ENCODE assay signal across 1 cellular context in genomic region chr1:161225178-161225533, GRCh38.
TF ChIP-seq lines count a peak whose summit lies in the region.

No MANE protein-coding gene starts in this region.

TF ChIP-seq in endothelial cell of umbilical vein, 7 proteins besides CTCF, POLR2A, EP300 and RAD21:
- TF ChIP-seq FOS (IDR thresholded peaks at IDR 0.05; ENCODE audit: borderline replicate concordance, insufficient read depth, low read length): no peak
- no peak for TF ChIP-seq POLR2AphosphoS5 (IDR thresholded peaks at IDR 0.05; ENCODE audit: insufficient read depth, low read depth, low read length)
- no peak for TF ChIP-seq JUN (IDR thresholded peaks at IDR 0.05; ENCODE audit: borderline replicate concordance, insufficient read depth, insufficient read length, low read depth)
- no peak for TF ChIP-seq EZH2 (IDR thresholded peaks at IDR 0.05; ENCODE audit: borderline replicate concordance, low read depth, low read length, severe bottlenecking)
- TF ChIP-seq, protein P1, sequence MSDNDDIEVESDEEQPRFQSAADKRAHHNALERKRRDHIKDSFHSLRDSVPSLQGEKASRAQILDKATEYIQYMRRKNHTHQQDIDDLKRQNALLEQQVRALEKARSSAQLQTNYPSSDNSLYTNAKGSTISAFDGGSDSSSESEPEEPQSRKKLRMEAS (IDR thresholded peaks at IDR 0.05; ENCODE audit: insufficient read depth, insufficient read length): no peak
- TF ChIP-seq GATA2 (IDR thresholded peaks at IDR 0.05; ENCODE audit: insufficient read depth, insufficient read length, low read depth, low read length): no peak
- no peak for TF ChIP-seq MYC (IDR thresholded peaks at IDR 0.05; ENCODE audit: low read depth, low read length)
